ENCODE assay signal across 8 cellular contexts in the genomic region with DNA sequence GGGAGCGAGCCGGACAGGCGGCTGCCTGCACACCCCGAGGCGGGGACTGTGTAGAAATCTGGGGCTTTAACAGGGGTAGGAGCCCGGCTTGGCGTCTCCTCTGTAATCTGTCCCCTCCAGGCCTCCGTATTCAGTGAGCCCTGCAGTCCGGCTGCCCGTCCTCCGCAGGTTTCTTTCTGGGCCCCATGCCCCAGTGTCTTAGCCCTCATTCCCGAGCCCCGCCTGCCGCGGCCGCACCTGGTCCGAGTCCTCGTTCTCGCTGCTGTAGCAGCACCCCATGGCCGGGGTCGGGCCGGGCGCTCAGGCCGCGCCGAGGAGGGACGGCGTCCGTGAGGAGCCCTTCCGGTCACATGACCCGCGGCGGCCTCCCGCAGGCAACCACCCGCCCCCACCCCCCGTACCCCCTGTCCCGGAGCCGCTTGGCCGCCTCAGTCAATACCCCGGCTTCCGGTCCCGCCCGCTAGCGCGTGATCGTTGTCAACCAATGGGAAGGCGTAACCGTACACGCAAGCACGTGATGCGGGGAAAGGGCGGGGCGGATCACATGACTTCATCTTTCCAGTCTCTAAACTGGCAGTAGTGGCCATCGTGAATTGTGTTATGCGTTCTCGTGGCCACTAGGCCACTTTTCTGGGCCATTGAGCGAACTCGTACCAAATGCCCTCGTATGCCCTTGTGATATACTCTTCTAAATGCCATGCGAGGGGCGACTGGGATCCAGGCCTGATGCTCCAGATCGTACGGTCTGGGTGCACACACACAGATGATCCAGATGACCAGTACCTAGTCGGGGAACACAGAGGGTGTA. TPM values are rescaled to one million over a fixed set of nuclear protein-coding genes. Genes with fewer than 3 reads are reported as not detected.
DNase-seq lines count a peak whose midpoint lies in the region; ATAC-seq, FAIRE-seq and TF ChIP-seq lines count a peak whose summit lies in the region.

A gene (minus strand): TSS at position 352 of the 808 bp plus-strand sequence. CDS start 73 bp downstream, at position 279.

- no peak within 1 kb of the TSS for H2AFZ ChIP-seq in HepG2 (ENCODE audit: low read length)

- H3K9me3 ChIP-seq in HepG2 (ENCODE audit: low read length), result no peaks in the 10 kb centered on the region

- H3K9ac ChIP-seq in HepG2 (ENCODE audit: insufficient read depth, low read depth, low read length), result peak within 1 kb of the TSS; percentile 97

- POLR2A ChIA-PET in HepG2 (lab: Yijun Ruan, JAX), result interaction anchor here (1.3 to 2.4 kb wide), 3 partner anchors 10 to 63 kb away, joined by 5 to 13 read pairs (median 8); a partner anchor contains a TSS

- peak within 1 kb of the TSS; percentile 93 for H3K4me2 ChIP-seq in HepG2 (ENCODE audit: low read depth, low read length)

- peaks cover 31% of the 10 kb centered on the region for H3K79me2 ChIP-seq in HepG2 (ENCODE audit: insufficient read depth, low read length)

- peak; percentile 77 to 86 for TF ChIP-seq POLR2A in HepG2 (IDR thresholded peaks at IDR 0.05; ENCODE audit: insufficient read depth in 1 of 2, low read depth in 2 of 2, low read length in 2 of 2)

- no peaks in the 10 kb centered on the region; a peak in 1 of 5 replicates for H3K27me3 ChIP-seq in HepG2 (ENCODE audit: control insufficient read depth in 1 of 2, insufficient read depth in 2 of 2, low read length in 2 of 2)

- in situ Hi-C loops in HepG2 (cut with HindIII; ENCODE audit: extremely low pct_ligation_motif_present, low pct_unique_long_range_greater_than_20kb), result no loop called here

- no TSS peak for BruUV-seq in HepG2 (replicated peaks; lab: Mats Ljungman, UMichigan)

- TF ChIP-seq EP300 in HepG2 (IDR thresholded peaks at IDR 0.05; ENCODE audit: low read depth in 2 of 2, low read length in 2 of 2) (no peak), HepG2 (CRISPR knock-in tag; IDR thresholded peaks at IDR 0.05; ENCODE audit: borderline replicate concordance) (peak; percentile 38)

- CTCF ChIA-PET in HepG2 (lab: Yijun Ruan, JAX; ENCODE audit: low intra/inter-chr PET ratio, low total read pairs), result no interaction called here

- peak; percentile 99 for DNase-seq in NCI-H774 (lab: John Stamatoyannopoulos, UW)
- DNase-seq in activated CD4-positive, alpha-beta T cell treated with anti-CD3 and anti-CD28 coated beads, Interleukin-2, amount 50 U/mL, for 4 hours, result peak; percentile 97
- DNase-seq in dermis blood vessel endothelial cell, result peak; percentile 100
- DNase-seq in HepG2 (ENCODE audit: low spot score), result peak; percentile 97
- peak; percentile 98 for DNase-seq in stimulated activated CD4-positive, alpha-beta T cell treated with anti-CD3 and anti-CD28 coated beads, Interleukin-4, amount 100 ng/mL, for 1 hour

- ATAC-seq in GM19372 (IDR thresholded peaks at IDR 0.05; ENCODE audit: low read depth, unreplicated experiment) (peak; percentile 92), HG03558 (IDR thresholded peaks at IDR 0.05; ENCODE audit: extremely low read depth, unreplicated experiment) (peak; percentile 75), HepG2 (peak; percentile 90)

- intact Hi-C loops in HepG2 (cut with micrococcal nuclease; ENCODE audit: unreplicated experiment), result loop anchor here (1.0 to 2.0 kb wide), 2 partner anchors 9 to 22 kb away; a partner anchor contains a TSS

- TF ChIP-seq CTCF in C4-2B (conservative IDR thresholded peaks at IDR 0.05) (no peak; the same call in 1 of the 2 replicates), HepG2 (CRISPR knock-in tag; IDR thresholded peaks at IDR 0.05) (peak; percentile 33; the same call in 1 of the 2 replicates)

- peaks cover 39% of the 10 kb centered on the region for H3K4me1 ChIP-seq in HepG2 (ENCODE audit: insufficient read depth, low read length)

- H3K36me3 ChIP-seq in HepG2 (replicated peaks in 1 of 2; ENCODE audit: control insufficient read depth in 1 of 2, insufficient read depth in 2 of 2, low read length in 2 of 2), result peaks cover 8 to 19% of the 10 kb centered on the region in 2 experiments; a peak in 3 of 5 replicates

- H4K20me1 ChIP-seq in HepG2 (ENCODE audit: insufficient read depth, low read length), result no peaks in the 10 kb centered on the region

- peak within 1 kb of the TSS; percentile 79 to 85 (median 82) for H3K4me3 ChIP-seq in HepG2 (replicated peaks in 1 of 3; ENCODE audit: insufficient read depth in 1 of 3, low read depth in 2 of 3, low read length in 3 of 3)

- peak within 1 kb of the TSS; percentile 96 for H3K27ac ChIP-seq in C4-2B
- H3K27ac ChIP-seq in HepG2 (ENCODE audit: extremely low read length, insufficient read depth, low read length), result peak within 1 kb of the TSS; percentile 82

- WGBS in HepG2 (ENCODE audit: low lambda C conversion rate), result 17% methylated on average over 28 of the region's 64 CpGs

- peak; percentile 39; the same call in 1 of the 2 replicates for TF ChIP-seq RAD21 in HepG2 (CRISPR knock-in tag; IDR thresholded peaks at IDR 0.05)

- peak; percentile 93 for FAIRE-seq in HepG2 (lab: Jason Lieb, UNC)

TF ChIP-seq in HepG2, 621 proteins besides CTCF, POLR2A, EP300 and RAD21 (continues in another document):
- TF ChIP-seq, protein P1, sequence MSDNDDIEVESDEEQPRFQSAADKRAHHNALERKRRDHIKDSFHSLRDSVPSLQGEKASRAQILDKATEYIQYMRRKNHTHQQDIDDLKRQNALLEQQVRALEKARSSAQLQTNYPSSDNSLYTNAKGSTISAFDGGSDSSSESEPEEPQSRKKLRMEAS (IDR thresholded peaks at IDR 0.05), result peak; percentile 85
- TF ChIP-seq HMG20B (CRISPR knock-in tag; conservative IDR thresholded peaks at IDR 0.05) (peak; percentile 18; the same call in 1 of the 2 replicates), ZNF282 (IDR thresholded peaks at IDR 0.05; ENCODE audit: partially characterized antibody) (no peak), ATAD3A (CRISPR knock-in tag; IDR thresholded peaks at IDR 0.05) (no peak)
- TF ChIP-seq, protein P2, sequence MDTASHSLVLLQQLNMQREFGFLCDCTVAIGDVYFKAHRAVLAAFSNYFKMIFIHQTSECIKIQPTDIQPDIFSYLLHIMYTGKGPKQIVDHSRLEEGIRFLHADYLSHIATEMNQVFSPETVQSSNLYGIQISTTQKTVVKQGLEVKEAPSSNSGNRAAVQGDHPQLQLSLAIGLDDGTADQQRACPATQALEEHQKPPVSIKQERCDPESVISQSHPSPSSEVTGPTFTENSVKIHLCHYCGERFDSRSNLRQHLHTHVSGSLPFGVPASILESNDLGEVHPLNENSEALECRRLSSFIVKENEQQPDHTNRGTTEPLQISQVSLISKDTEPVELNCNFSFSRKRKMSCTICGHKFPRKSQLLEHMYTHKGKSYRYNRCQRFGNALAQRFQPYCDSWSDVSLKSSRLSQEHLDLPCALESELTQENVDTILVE (CRISPR knock-in tag; IDR thresholded peaks at IDR 0.05), result peak; percentile 79; the same call in 1 of the 2 replicates

RNA-seq across cellular contexts. Expression of the gene that starts here (rescaled TPM):
- 100 and 111 TPM in 2 replicates for total RNA-seq in dermis blood vessel endothelial cell
- total RNA-seq in HepG2 (2016; rRNA removed; fragmentation: Illumina TruSeq; extraction: Trizol), result 63.4 and 66.0 TPM in 2 replicates
- 126 and 135 TPM in 2 replicates for total RNA-seq in HepG2 (2016; cell fraction: cytosol; rRNA removed; fragmentation: Illumina TruSeq; extraction: Trizol; ENCODE audit: low read depth)
- 54.5 and 63.4 TPM in 2 replicates for total RNA-seq in HepG2 (2016; cell fraction: insoluble cytoplasmic fraction; rRNA removed; fragmentation: Illumina TruSeq; extraction: Trizol)
- total RNA-seq in HepG2 (2016; cell fraction: membrane; rRNA removed; fragmentation: Illumina TruSeq; extraction: Trizol), result 137 and 158 TPM in 2 replicates
- 32.3 and 35.3 TPM in 2 replicates for total RNA-seq in HepG2 (2016; cell fraction: nucleus; rRNA removed; fragmentation: Illumina TruSeq; extraction: Trizol)
- 60.4 and 68.2 TPM in 2 replicates for polyA plus RNA-seq in HepG2 (2011; rRNA removed)
- 55.4 and 70.7 TPM in 2 replicates for polyA plus RNA-seq in HepG2 (2011; cell fraction: cytosol; rRNA removed)
- polyA plus RNA-seq in HepG2 (2011; cell fraction: nucleus; rRNA removed), result 50.2 and 55.1 TPM in 2 replicates
- polyA plus RNA-seq in HepG2 (2012), result 45.2 and 46.6 TPM in 2 replicates
- 209 and 215 TPM in 2 replicates for polyA plus RNA-seq in HepG2 (2016; cell fraction: cytosol; fragmentation: Illumina TruSeq; extraction: Trizol; ENCODE audit: low read depth)
- 81.6 and 89.9 TPM in 2 replicates for polyA plus RNA-seq in HepG2 (2016; cell fraction: insoluble cytoplasmic fraction; fragmentation: Illumina TruSeq; extraction: Trizol; ENCODE audit: low read depth)
- 210 and 214 TPM in 2 replicates for polyA plus RNA-seq in HepG2 (2016; cell fraction: membrane; fragmentation: Illumina TruSeq; extraction: Trizol; ENCODE audit: low read depth)
- 62.0 and 71.8 TPM in 2 replicates for polyA plus RNA-seq in HepG2 (2016; cell fraction: nucleus; fragmentation: Illumina TruSeq; extraction: Trizol; ENCODE audit: insufficient read depth, low read depth)
- 222 and 285 TPM in 2 replicates for polyA minus RNA-seq in HepG2 (2011; rRNA and poly(A)+ RNA removed; ENCODE audit: low replicate concordance)
- 43.9 and 45.7 TPM in 2 replicates for polyA minus RNA-seq in HepG2 (2011; cell fraction: cytosol; rRNA and poly(A)+ RNA removed)
- 42.5 and 48.2 TPM in 2 replicates for polyA minus RNA-seq in HepG2 (2011; cell fraction: nucleus; rRNA and poly(A)+ RNA removed)

Comparison
In these comparisons a context has a peak if more than half of its experiments do, and no peak if none do; other contexts are left out.
1. Peak in every context shown above with its lines: DNase-seq, ATAC-seq, H3K4me3 ChIP-seq and H3K27ac ChIP-seq.